ENCODE assay signal across 12 cellular contexts in the genomic region with DNA sequence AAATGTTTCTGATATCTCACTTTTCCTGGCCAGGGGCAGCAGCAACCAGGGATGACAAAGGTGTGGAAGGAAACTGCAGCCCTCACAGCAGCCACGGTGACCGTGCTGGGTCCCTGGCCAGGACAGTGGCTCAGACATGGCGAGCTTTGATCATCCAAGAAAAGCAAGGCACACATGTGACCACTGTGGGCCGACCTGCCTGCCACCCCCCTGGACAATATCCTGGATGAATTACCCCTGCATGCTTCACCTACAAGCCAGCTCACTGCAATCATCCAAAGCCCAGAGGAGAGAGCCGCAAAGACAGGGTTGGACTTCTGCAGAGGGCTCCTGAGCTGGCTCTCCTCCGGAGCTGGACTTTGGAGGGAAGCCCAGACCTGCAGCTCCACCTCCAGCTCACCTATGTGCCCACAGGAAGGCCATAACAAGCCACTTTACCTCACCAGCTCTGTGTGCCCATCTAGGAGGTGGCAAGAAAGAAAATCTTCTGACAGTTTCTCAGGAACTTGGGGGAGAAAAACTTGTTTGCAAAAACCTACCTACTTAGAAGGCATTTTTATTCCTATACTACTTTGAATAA. TPM values are rescaled to one million over a fixed set of nuclear protein-coding genes. Genes with fewer than 3 reads are reported as not detected.
DNase-seq lines count a peak whose midpoint lies in the region; ATAC-seq and TF ChIP-seq lines count a peak whose summit lies in the region.
"Had no signal": no experiment of that assay in that cellular context is flagged by ENCODE, and none has a peak within 500 bp of the region (broad histone marks: within the 10 kb centered on the region; RNA-seq: fewer than 3 reads in every experiment).

No MANE protein-coding gene starts in this region.

- H3K18ac ChIP-seq in mesendoderm (ENCODE audit: low read length) = no peak overlapping the region

- H3K36me3 Mint-ChIP-seq in IgD-negative memory B cell = no peaks in the 10 kb centered on the region

- peaks cover 40 to 59% (median 40%) of the 10 kb centered on the region in 3 donors for H3K4me1 Mint-ChIP-seq in IgD-negative memory B cell

- H3K36me3 ChIP-seq in body of pancreas (replicated peaks in 1 of 2; ENCODE audit: insufficient read depth in 1 of 2, low read depth in 2 of 2) (no peaks in the 10 kb centered on the region), mesendoderm (ENCODE audit: control insufficient read depth, insufficient read depth, low read length) (no peaks in the 10 kb centered on the region), stomach (no peaks in the 10 kb centered on the region), testis (ENCODE audit: low read depth, missing control alignments) (no peaks in the 10 kb centered on the region)

- H2AK5ac ChIP-seq in mesendoderm (ENCODE audit: low read length) = no peak overlapping the region

- no peak overlapping the region for H2BK5ac ChIP-seq in mesendoderm (ENCODE audit: low read length)

- 30 to 51% methylated on average over 6 of the region's 6 CpGs for WGBS in body of pancreas, 2 donors
- no CpG with 5 or more reads among the region's 6 CpGs for WGBS in mesendoderm (ENCODE audit: extremely low coverage, insufficient coverage, low lambda C conversion rate)
- 25 to 60% (median 41%) methylated on average over 1 to 6 of the region's 6 CpGs for WGBS in stomach, 5 donors
- 69 to 76% methylated on average over 5 to 6 of the region's 6 CpGs for WGBS in testis, 2 donors

- no peak for ATAC-seq in body of pancreas
- ATAC-seq in HG02852 (IDR thresholded peaks at IDR 0.05; ENCODE audit: unreplicated experiment) = no peak

- no peak overlapping the region for H3K4me3 ChIP-seq in body of pancreas
- H3K4me3 ChIP-seq in mesendoderm (ENCODE audit: low read length) = no peak overlapping the region
- peak overlapping the region; percentile 58 to 75 (median 70) for H3K4me3 ChIP-seq in stomach
- H3K4me3 ChIP-seq in testis = no peak overlapping the region

- peak overlapping the region; percentile 73 for H3K23ac ChIP-seq in mesendoderm (ENCODE audit: low read length)

- peak overlapping the region; percentile 63 to 97 (median 65) for H3K27ac Mint-ChIP-seq in IgD-negative memory B cell

- no peak for TF ChIP-seq POLR2A in body of pancreas (IDR thresholded peaks at IDR 0.05)
- no peak for TF ChIP-seq POLR2A in stomach (IDR thresholded peaks at IDR 0.05)
- no peak for TF ChIP-seq POLR2A in testis (IDR thresholded peaks at IDR 0.05)

- peaks cover 55% of the 10 kb centered on the region for H3K4me1 ChIP-seq in body of pancreas
- no peaks in the 10 kb centered on the region for H3K4me1 ChIP-seq in mesendoderm (ENCODE audit: control insufficient read depth, low read depth, low read length)
- H3K4me1 ChIP-seq in stomach = peaks cover 46 to 99% (median 86%) of the 10 kb centered on the region in 4 donors
- peaks cover 5% of the 10 kb centered on the region for H3K4me1 ChIP-seq in testis

- no peak overlapping the region for H2BK120ac ChIP-seq in mesendoderm (ENCODE audit: low read depth, low read length)

- H3K27me3 ChIP-seq in body of pancreas (peaks cover 0 to 5% of the 10 kb centered on the region in 2 donors), mesendoderm (ENCODE audit: insufficient read depth, low read length, poor library complexity) (no peaks in the 10 kb centered on the region), stomach (peaks cover 0 to 50% (median 17%) of the 10 kb centered on the region in 3 donors), testis (no peaks in the 10 kb centered on the region)

- H3K9ac ChIP-seq in mesendoderm (ENCODE audit: low read length) = no peak overlapping the region

- no peak overlapping the region for H3K56ac ChIP-seq in mesendoderm (ENCODE audit: low read length)

- H3K79me1 ChIP-seq in mesendoderm (ENCODE audit: low read length) = peaks cover 19% of the 10 kb centered on the region

- no peak overlapping the region for H4K8ac ChIP-seq in mesendoderm (ENCODE audit: low read depth, low read length)

- no peak for TF ChIP-seq CTCF in body of pancreas (IDR thresholded peaks at IDR 0.05)
- no peak for TF ChIP-seq CTCF in stomach (IDR thresholded peaks at IDR 0.05)
- TF ChIP-seq CTCF in testis (IDR thresholded peaks at IDR 0.05) = no peak

- no peaks in the 10 kb centered on the region for H3K9me3 ChIP-seq in body of pancreas
- H3K9me3 ChIP-seq in stomach = no peaks in the 10 kb centered on the region
- no peaks in the 10 kb centered on the region for H3K9me3 ChIP-seq in testis

- intact Hi-C loops in body of pancreas (cut with DNase I) = no loop called here
- intact Hi-C loops in stomach (cut with DNase I; ENCODE audit: low total_unique reads) = no loop called here
- intact Hi-C loops in testis (cut with DNase I; ENCODE audit: low total_unique reads) = no loop called here

- H3K4ac ChIP-seq in mesendoderm (ENCODE audit: low read depth, low read length) = no peak overlapping the region

- no peak overlapping the region for H2BK15ac ChIP-seq in mesendoderm (replicated peaks; ENCODE audit: low read depth)

- H3K9me3 Mint-ChIP-seq in IgD-negative memory B cell = no peaks in the 10 kb centered on the region

- peak overlapping the region in 1 of 4 donors; percentile 19 for H3K27ac ChIP-seq in body of pancreas
- no peak overlapping the region for H3K27ac ChIP-seq in mesendoderm (ENCODE audit: low read depth, low read length)
- H3K27ac ChIP-seq in stomach = peak overlapping the region in 3 of 5 donors; percentile 8 to 96 (median 25)
- no peak overlapping the region for H3K27ac ChIP-seq in testis

- no peak overlapping the region for H4K5ac ChIP-seq in mesendoderm (ENCODE audit: low read length)

- TF ChIP-seq EP300 in stomach (IDR thresholded peaks at IDR 0.05) = no peak

- H3K4me2 ChIP-seq in mesendoderm (ENCODE audit: low read length) = no peak overlapping the region

- DNase-seq in body of pancreas (peak; percentile 29 to 57 (median 51)), mesendoderm (no peak), stomach (peak; percentile 55), testis (no peak), dermis blood vessel endothelial cell (no peak)
- DNase-seq: activated CD8-positive, alpha-beta memory T cell treated with anti-CD3 and anti-CD28 coated beads, Interleukin-2, amount 50 U/mL, for 48 hours; midbrain; NCI-H1105 treated with DMSO at 0.1 percent for 48 hours; NCI-H774 had no signal

- H3K27me3 Mint-ChIP-seq in IgD-negative memory B cell = peaks cover 1% of the 10 kb centered on the region

- H3K79me2 ChIP-seq in mesendoderm (ENCODE audit: control insufficient read depth, insufficient read depth, low read length) = peaks cover 21% of the 10 kb centered on the region

- H3K4me3 Mint-ChIP-seq in IgD-negative memory B cell = peak overlapping the region; percentile 90 to 98 (median 94)

RNA-seq across cellular contexts. Expression of a gene that starts 2.7 kb away (rescaled TPM):
- 15.4 TPM for polyA plus RNA-seq in IgD-negative memory B cell
- total RNA-seq in body of pancreas = 10 to 100 TPM; 18.5 to 21.5 TPM
- polyA plus RNA-seq in mesendoderm (2013, experiment 1 of 2) = 12.6 TPM
- 12.3 TPM for polyA plus RNA-seq in mesendoderm (2013, experiment 2 of 2)
- total RNA-seq in stomach = 10 to 100 TPM in 4 of 5 donors, 1 to 10 TPM in 1; 2.6 to 30.4 (median 22.8) TPM
- 1 to 10 TPM; 5.2 to 7.3 (median 5.7) TPM for polyA plus RNA-seq in stomach
- total RNA-seq in testis = 10 to 100 TPM in 1 of 2 donors, 1 to 10 TPM in 1; 9.3 to 11.5 TPM
- 12.8 TPM for polyA plus RNA-seq in testis (ENCODE audit: insufficient read depth, low read depth, low replicate concordance)
- total RNA-seq in dermis blood vessel endothelial cell = 93.0 and 99.0 TPM in 2 replicates
- total RNA-seq: T-helper 2 cell treated with Interferon-gamma antibody and Interleukin-4, amounts not matched to agents 100 ng/mL and 5 ng/mL, for 36 hours had no signal

Comparison
In these comparisons a context has a peak if more than half of its experiments do, and no peak if none do; other contexts are left out.
1. DNase-seq: peak in body of pancreas (4 of 4) and stomach (single experiment); none in mesendoderm (single experiment), testis (single experiment) and dermis blood vessel endothelial cell (single experiment).
2. H3K27ac ChIP-seq: peak in stomach (3 of 5); none in mesendoderm (single experiment) and testis (0 of 2).
3. H3K4me3 ChIP-seq: peak in stomach (4 of 4); none in body of pancreas (0 of 2), mesendoderm (single experiment) and testis (0 of 2).